In genomic region chr17:56653877-56654276, GRCh38 we compare ENCODE assay signal across 8 cellular contexts.
DNase-seq lines count a peak whose midpoint lies in the region; ATAC-seq and TF ChIP-seq lines count a peak whose summit lies in the region.

No MANE protein-coding gene starts in this region.

- peak overlapping the region in 1 of 6 donors; percentile 83 for H3K27ac Mint-ChIP-seq in naive B cell

- H3K4me1 Mint-ChIP-seq in naive B cell: no peaks in the 10 kb centered on the region

- TF ChIP-seq CTCF in sigmoid colon (IDR thresholded peaks at IDR 0.05): peak in 1 of 4 experiments; percentile 17

- no peaks in the 10 kb centered on the region for H3K27me3 ChIP-seq in sigmoid colon

- peak; percentile 98 for ATAC-seq in GM21447 (IDR thresholded peaks at IDR 0.05; ENCODE audit: unreplicated experiment)
- peak; percentile 79 to 92 for ATAC-seq in naive B cell (ENCODE audit: low read depth in 2 of 2)

- no peak overlapping the region for H3K27ac ChIP-seq in sigmoid colon

- 14 to 37% methylated on average over 3 of the region's 3 CpGs for WGBS in sigmoid colon, 2 donors

- peaks cover 0 to 4% (median 1%) of the 10 kb centered on the region in 4 donors for H3K9me3 ChIP-seq in sigmoid colon

- no peaks in the 10 kb centered on the region for H3K4me1 ChIP-seq in sigmoid colon

- no peaks in the 10 kb centered on the region for H3K36me3 Mint-ChIP-seq in naive B cell

- no peak for TF ChIP-seq POLR2A in sigmoid colon (IDR thresholded peaks at IDR 0.05)

- TF ChIP-seq EP300 in sigmoid colon (IDR thresholded peaks at IDR 0.05): no peak

- DNase-seq in ELR (ENCODE audit: low read depth) (peak; percentile 83), HS-27A (ENCODE audit: low read depth) (peak; percentile 45), T-helper 1 cell (peak in 4 of 5 donors; percentile 5 to 71 (median 34)), astrocyte of the hippocampus (ENCODE audit: low read depth, low spot score) (peak; percentile 72), naive B cell (peak; percentile 37), KG1 (lab: John Stamatoyannopoulos, UW) (no peak), sigmoid colon (no peak)

- peaks cover 0 to 2% (median 0%) of the 10 kb centered on the region in 3 donors for H3K27me3 Mint-ChIP-seq in naive B cell

- H3K4me3 ChIP-seq in sigmoid colon: no peak overlapping the region

- no peak overlapping the region for H3K4me3 Mint-ChIP-seq in naive B cell

- intact Hi-C loops in sigmoid colon (cut with DNase I): no loop called here

- peaks cover 0 to 6% (median 3%) of the 10 kb centered on the region in 7 donors for H3K9me3 Mint-ChIP-seq in naive B cell

- no peaks in the 10 kb centered on the region for H3K36me3 ChIP-seq in sigmoid colon

Comparison
In these comparisons a context has a peak if more than half of its experiments do, and no peak if none do; other contexts are left out.
1. DNase-seq: peak in ELR (single experiment), HS-27A (single experiment), T-helper 1 cell (4 of 5), astrocyte of the hippocampus (single experiment) and naive B cell (single experiment); none in KG1 (single experiment) and sigmoid colon (single experiment).